16 cellular contexts compared by ENCODE assay signal in the genomic region with DNA sequence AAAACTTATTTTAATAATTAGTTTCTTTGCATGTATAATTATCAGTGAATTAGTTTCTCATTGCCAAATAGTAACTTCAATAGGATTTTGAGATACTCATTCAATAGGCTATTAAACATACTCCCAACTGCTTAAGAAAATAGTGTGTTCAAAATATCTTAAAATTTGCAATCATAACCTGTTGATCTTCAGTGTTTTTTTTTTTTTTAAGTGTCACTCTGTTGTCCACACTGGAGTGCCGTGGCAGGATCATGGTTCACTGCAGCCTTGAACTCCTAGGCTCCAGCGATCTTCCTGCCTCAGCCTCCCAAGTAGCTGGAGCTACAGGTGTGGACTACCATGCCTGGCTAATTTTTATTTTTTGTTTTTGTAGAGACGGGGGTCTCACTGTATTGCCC. TPM values are rescaled to one million over a fixed set of nuclear protein-coding genes. Genes with fewer than 3 reads are reported as not detected.
DNase-seq lines count a peak whose midpoint lies in the region; ATAC-seq and TF ChIP-seq lines count a peak whose summit lies in the region.
"Had no signal": no experiment of that assay in that cellular context is flagged by ENCODE, and none has a peak within 500 bp of the region (broad histone marks: within the 10 kb centered on the region; RNA-seq: fewer than 3 reads in every experiment).

No MANE protein-coding gene starts in this region.

- H3K4me3 ChIP-seq in PC-3 (ENCODE audit: low read length) (no peak overlapping the region), stomach smooth muscle (ENCODE audit: low read length in 2 of 2) (no peak overlapping the region)
- H3K4me3 ChIP-seq: SJSA1 had no signal

- CTCF ChIA-PET in activated naive CD4-positive, alpha-beta T cell treated with anti-CD3 and anti-CD28 coated beads, Interleukin-2, amount 10 ng/mL, durations not matched to agents 7 days and 5 days (lab: Charles Lee) = interaction anchor here (0.6 to 4.5 kb wide), 4 partner anchors 130 to 1264 kb away, joined by 3 to 61 read pairs (median 3); a partner anchor contains a TSS
- CTCF ChIA-PET in PC-3 (lab: Charles Lee) = interaction anchor here (0.9 kb wide), 1 partner anchor 308 kb away, joined by 6 read pairs; no protein-coding TSS in a partner anchor

- H3K27me3 Mint-ChIP-seq in activated naive CD4-positive, alpha-beta T cell treated with anti-CD3 and anti-CD28 coated beads, Interleukin-2, amount 10 ng/mL, durations not matched to agents 7 days and 5 days = no peaks in the 10 kb centered on the region
- H3K27me3 Mint-ChIP-seq in nephron (ENCODE audit: low read depth) = peaks cover 9% of the 10 kb centered on the region
- H3K27me3 Mint-ChIP-seq: CD4-positive, CD25-positive, alpha-beta regulatory T cell had no signal

- BruUV-seq in PC-3 (replicated peaks; lab: Mats Ljungman, UMichigan) = no TSS peak

- H3K27me3 ChIP-seq in PC-3 (ENCODE audit: low read length) = no peaks in the 10 kb centered on the region
- H3K27me3 ChIP-seq in stomach smooth muscle (ENCODE audit: control insufficient read depth in 1 of 2, insufficient read depth in 2 of 2, low read length in 2 of 2) = no peaks in the 10 kb centered on the region
- H3K27me3 ChIP-seq: SJSA1 had no signal

- no peaks in the 10 kb centered on the region for H3K9me3 ChIP-seq in PC-3 (ENCODE audit: low read length)
- H3K9me3 ChIP-seq in stomach smooth muscle (ENCODE audit: control insufficient read depth in 2 of 2, low read length in 2 of 2) = no peaks in the 10 kb centered on the region
- H3K9me3 ChIP-seq: SJSA1 had no signal

- no peak for DNase-seq in activated naive CD4-positive, alpha-beta T cell treated with anti-CD3 and anti-CD28 coated beads, Interleukin-2, amount 50 U/mL, for 72 hours (ENCODE audit: low spot score in 2 of 2)
- no peak for DNase-seq in activated naive CD4-positive, alpha-beta T cell treated with anti-CD3 and anti-CD28 coated beads, Interleukin-2, amount 10 ng/mL, durations not matched to agents 7 days and 5 days
- no peak for DNase-seq in PC-3
- no peak for DNase-seq in amniotic stem cell (lab: John Stamatoyannopoulos, UW)
- no peak for DNase-seq in cerebellum (ENCODE audit: low spot score)
- DNase-seq: CD4-positive, CD25-positive, alpha-beta regulatory T cell; KBM-7; MV-4-11; NCI-H1105; NCI-H146; NCI-H1930; NCI-H2107 had no signal

- H3K27ac ChIP-seq in PC-3 (ENCODE audit: low read length) (no peak overlapping the region; the same call in 1 of the 2 replicates), stomach smooth muscle (ENCODE audit: low read length) (peak overlapping the region; percentile 84)
- H3K27ac ChIP-seq: SJSA1 had no signal

- intact Hi-C loops in PC-3 (cut with micrococcal nuclease) = loop anchor here (2.0 to 10.0 kb wide), 4 partner anchors 144 to 1102 kb away; a partner anchor contains a TSS

- H3K9me2 ChIP-seq in PC-3 (replicated peaks; ENCODE audit: low read length) = no peaks in the 10 kb centered on the region

- no peak overlapping the region for H3K4me3 Mint-ChIP-seq in activated naive CD4-positive, alpha-beta T cell treated with anti-CD3 and anti-CD28 coated beads, Interleukin-2, amount 10 ng/mL, durations not matched to agents 7 days and 5 days
- no peak overlapping the region for H3K4me3 Mint-ChIP-seq in nephron

- H3K36me3 Mint-ChIP-seq in activated naive CD4-positive, alpha-beta T cell treated with anti-CD3 and anti-CD28 coated beads, Interleukin-2, amount 50 U/mL, for 72 hours = peaks cover 8 to 15% of the 10 kb centered on the region in 2 donors
- peaks cover 9% of the 10 kb centered on the region for H3K36me3 Mint-ChIP-seq in activated naive CD4-positive, alpha-beta T cell treated with anti-CD3 and anti-CD28 coated beads, Interleukin-2, amount 10 ng/mL, durations not matched to agents 7 days and 5 days
- H3K36me3 Mint-ChIP-seq in nephron (ENCODE audit: low read depth) = peaks cover 8% of the 10 kb centered on the region

- H3K9me3 Mint-ChIP-seq in activated naive CD4-positive, alpha-beta T cell treated with anti-CD3 and anti-CD28 coated beads, Interleukin-2, amount 50 U/mL, for 72 hours = no peaks in the 10 kb centered on the region
- H3K9me3 Mint-ChIP-seq in activated naive CD4-positive, alpha-beta T cell treated with anti-CD3 and anti-CD28 coated beads, Interleukin-2, amount 10 ng/mL, durations not matched to agents 7 days and 5 days = no peaks in the 10 kb centered on the region
- H3K9me3 Mint-ChIP-seq in nephron = no peaks in the 10 kb centered on the region
- H3K9me3 Mint-ChIP-seq: CD4-positive, CD25-positive, alpha-beta regulatory T cell had no signal

- H3K36me3 ChIP-seq in PC-3 (ENCODE audit: low read depth, low read length) = peaks cover 7% of the 10 kb centered on the region; the same call in 1 of the 2 replicates
- H3K36me3 ChIP-seq in stomach smooth muscle (ENCODE audit: control insufficient read depth in 2 of 2, insufficient read depth in 2 of 2, low read length in 2 of 2) = peaks cover 5 to 7% of the 10 kb centered on the region in 2 donors

- H3K4me2 ChIP-seq in PC-3 (ENCODE audit: low read length) = peak overlapping the region; percentile 94

- POLR2A ChIA-PET in PC-3 (lab: Charles Lee; ENCODE audit: unreplicated experiment) = no interaction called here

- H4K20me1 ChIP-seq in PC-3 (ENCODE audit: low read length) = no peaks in the 10 kb centered on the region; the same call in 1 of the 2 replicates

- peak overlapping the region; percentile 60 to 61 for H3K27ac Mint-ChIP-seq in activated naive CD4-positive, alpha-beta T cell treated with anti-CD3 and anti-CD28 coated beads, Interleukin-2, amount 50 U/mL, for 72 hours
- H3K27ac Mint-ChIP-seq in activated naive CD4-positive, alpha-beta T cell treated with anti-CD3 and anti-CD28 coated beads, Interleukin-2, amount 10 ng/mL, durations not matched to agents 7 days and 5 days = no peak overlapping the region
- H3K27ac Mint-ChIP-seq in nephron = peak overlapping the region; percentile 28 to 98 (median 93)

- no peak for ATAC-seq in activated naive CD4-positive, alpha-beta T cell treated with anti-CD3 and anti-CD28 coated beads, Interleukin-2, amount 50 U/mL, for 72 hours
- ATAC-seq in PC-3 = no peak
- ATAC-seq: Right ventricle myocardium inferior had no signal

- peaks cover 25% of the 10 kb centered on the region for H3K4me1 Mint-ChIP-seq in activated naive CD4-positive, alpha-beta T cell treated with anti-CD3 and anti-CD28 coated beads, Interleukin-2, amount 10 ng/mL, durations not matched to agents 7 days and 5 days
- H3K4me1 Mint-ChIP-seq in nephron = peaks cover 19% of the 10 kb centered on the region

- H3K9ac ChIP-seq in PC-3 (ENCODE audit: low read length) = no peak overlapping the region
- no peak overlapping the region for H3K9ac ChIP-seq in stomach smooth muscle (ENCODE audit: low read length in 2 of 2)

- H3K4me1 ChIP-seq in PC-3 (ENCODE audit: insufficient read depth, low read length) (peaks cover 22% of the 10 kb centered on the region), stomach smooth muscle (ENCODE audit: control insufficient read depth, insufficient read depth, low read length) (peaks cover 25% of the 10 kb centered on the region)

- TF ChIP-seq CTCF in PC-3 (conservative IDR thresholded peaks at IDR 0.05; ENCODE audit: low read depth, low read length) (no peak), nephron (IDR thresholded peaks at IDR 0.05; ENCODE audit: unreplicated experiment in 3 of 3) (no peak)

- peaks cover 28% of the 10 kb centered on the region for H3K79me2 ChIP-seq in PC-3 (ENCODE audit: low read length)

- H3F3A ChIP-seq in PC-3 (ENCODE audit: low read length, unreplicated experiment) = no peaks in the 10 kb centered on the region

- no peak overlapping the region for H2AFZ ChIP-seq in PC-3 (ENCODE audit: low read length)

RNA-seq across cellular contexts. Expression of a gene that starts 1.5 kb away (rescaled TPM):
- total RNA-seq in activated naive CD4-positive, alpha-beta T cell treated with anti-CD3 and anti-CD28 coated beads, Interleukin-2, amount 50 U/mL, for 72 hours = 10 to 100 TPM; 18.0 to 28.8 TPM
- total RNA-seq in PC-3 (2014; rRNA removed) (31.4 and 37.4 TPM in 2 replicates), cerebellum (26.1 TPM)
